Comparison of ENCODE assay signal across 37 cellular contexts in genomic region chr4:174378951-174379350, GRCh38.
DNase-seq lines count a peak whose midpoint lies in the region; ATAC-seq, FAIRE-seq and TF ChIP-seq lines count a peak whose summit lies in the region.
"Had no signal": no experiment of that assay in that cellular context is flagged by ENCODE, and none has a peak within 500 bp of the region (broad histone marks: within the 10 kb centered on the region; RNA-seq: fewer than 3 reads in every experiment).

No MANE protein-coding gene starts in this region.

- H3K27ac ChIP-seq in HUES6 (ENCODE audit: low read depth, low read length) (no peak overlapping the region; the same call in 1 of the 2 replicates), left lung (no peak overlapping the region)
- H3K27ac ChIP-seq: 22Rv1; BLaER1; BLaER1 treated with 17β-estradiol and CSF1 and Interleukin-3, amounts not matched to agents 10 nM and 100 nM; C4-2B had no signal

- ATAC-seq in WTC11 (no peak), left lung (no peak)
- ATAC-seq: A549; CD8-positive, alpha-beta T cell had no signal

- H3K27me3 ChIP-seq in HUES6 (ENCODE audit: control insufficient read depth, insufficient read depth, low read length) (no peaks in the 10 kb centered on the region), left lung (no peaks in the 10 kb centered on the region)
- H3K27me3 ChIP-seq: BLaER1; BLaER1 treated with 17β-estradiol and CSF1 and Interleukin-3, amounts not matched to agents 10 nM and 100 nM had no signal

- POLR2A ChIA-PET in WTC11 (lab: Charles Lee), result no interaction called here

- H3K4me1 Mint-ChIP-seq in WTC11, result peaks cover 66% of the 10 kb centered on the region
- H3K4me1 Mint-ChIP-seq: B cell; CD14-positive monocyte; CD4-positive, alpha-beta memory T cell; CD4-positive, CD25-positive, alpha-beta regulatory T cell; CD8-positive, alpha-beta memory T cell had no signal

- TF ChIP-seq CTCF in WTC11 (IDR thresholded peaks at IDR 0.05) (no peak), left lung (IDR thresholded peaks at IDR 0.05) (no peak), GM10266 (IDR thresholded peaks at IDR 0.05; ENCODE audit: control insufficient read depth, insufficient read depth, low read depth, missing control alignments) (no peak)

- peaks cover 18% of the 10 kb centered on the region for H3K9me3 Mint-ChIP-seq in WTC11
- H3K9me3 Mint-ChIP-seq: CD4-positive, alpha-beta memory T cell; CD4-positive, alpha-beta T cell; CD4-positive, CD25-positive, alpha-beta regulatory T cell; CD8-positive, alpha-beta T cell had no signal

- no peak overlapping the region for H3K27ac Mint-ChIP-seq in WTC11
- H3K27ac Mint-ChIP-seq: B cell; CD14-positive monocyte; CD4-positive, alpha-beta memory T cell; CD4-positive, alpha-beta T cell; CD4-positive, CD25-positive, alpha-beta regulatory T cell; CD8-positive, alpha-beta memory T cell; CD8-positive, alpha-beta T cell had no signal

- intact Hi-C loops in left lung (cut with DNase I), result no loop called here

- H3K36me3 Mint-ChIP-seq in WTC11, result peaks cover 10% of the 10 kb centered on the region
- H3K36me3 Mint-ChIP-seq: CD14-positive monocyte; CD4-positive, alpha-beta memory T cell; CD4-positive, CD25-positive, alpha-beta regulatory T cell; CD8-positive, alpha-beta memory T cell; CD8-positive, alpha-beta T cell had no signal

- CTCF ChIA-PET in WTC11 (lab: Charles Lee), result interaction anchor here (0.9 kb wide), 1 partner anchor 253 kb away, joined by 3 read pairs; no protein-coding TSS in a partner anchor

- DNase-seq in NCI-H82 (lab: John Stamatoyannopoulos, UW) (peak; percentile 19), NCI-H82 treated with DMSO at 0.1 percent for 48 hours (lab: John Stamatoyannopoulos, UW; ENCODE audit: unreplicated experiment) (no peak), WTC11 (ENCODE audit: low spot score) (no peak), left lung (no peak), SK-N-DZ (ENCODE audit: low spot score) (no peak), GM10266 (ENCODE audit: extremely low spot score) (no peak)
- DNase-seq: 8988T; ACHN; AML-193; BE2C; C1 segment of cervical spinal cord; Caco-2; Calu3; CD4-positive, alpha-beta memory T cell; CD4-positive, alpha-beta T cell; CD4-positive, CD25-positive, alpha-beta regulatory T cell; CD8-positive, alpha-beta memory T cell; CD8-positive, alpha-beta T cell; COR-L47; DMS 273 treated with DMSO at 0.1 percent for 48 hours; DMS153; DMS53; DMS79; DMS79 treated with DMSO at 0.1 percent for 48 hours; DND-41; EL had no signal

- peak overlapping the region; percentile 85 for H3K9ac ChIP-seq in HUES6 (ENCODE audit: low read length)
- H3K9ac ChIP-seq: BLaER1; BLaER1 treated with 17β-estradiol and CSF1 and Interleukin-3, amounts not matched to agents 10 nM and 100 nM had no signal

- peak; percentile 18 for FAIRE-seq in colon (lab: Jason Lieb, UNC)
- FAIRE-seq: A204.1, A549, D721Med had no signal

- peaks cover 60% of the 10 kb centered on the region for H3K4me1 ChIP-seq in HUES6 (ENCODE audit: control insufficient read depth, insufficient read depth, low read length)
- no peaks in the 10 kb centered on the region for H3K4me1 ChIP-seq in left lung
- H3K4me1 ChIP-seq: BE2C; BLaER1; BLaER1 treated with 17β-estradiol and CSF1 and Interleukin-3, amounts not matched to agents 10 nM and 100 nM had no signal

- H3K9me3 ChIP-seq in HUES6 (ENCODE audit: control insufficient read depth, insufficient read depth, low read depth, low read length), result no peaks in the 10 kb centered on the region
- no peaks in the 10 kb centered on the region for H3K9me3 ChIP-seq in left lung
- H3K9me3 ChIP-seq: A549; BE2C; BLaER1; BLaER1 treated with 17β-estradiol and CSF1 and Interleukin-3, amounts not matched to agents 10 nM and 100 nM; Caco-2 had no signal

- no peaks in the 10 kb centered on the region for H3K36me3 ChIP-seq in HUES6 (ENCODE audit: control insufficient read depth, insufficient read depth, low read length)
- H3K36me3 ChIP-seq in left lung, result no peaks in the 10 kb centered on the region
- H3K36me3 ChIP-seq: BE2C; BLaER1; BLaER1 treated with 17β-estradiol and CSF1 and Interleukin-3, amounts not matched to agents 10 nM and 100 nM had no signal

- peaks cover 25% of the 10 kb centered on the region for H3K27me3 Mint-ChIP-seq in WTC11 (ENCODE audit: low read depth)

- H3K4me3 Mint-ChIP-seq in WTC11, result no peak overlapping the region
- H3K4me3 Mint-ChIP-seq: B cell; CD14-positive monocyte; CD4-positive, alpha-beta memory T cell; CD4-positive, alpha-beta T cell; CD4-positive, CD25-positive, alpha-beta regulatory T cell; CD8-positive, alpha-beta memory T cell; CD8-positive, alpha-beta T cell had no signal

- no peak overlapping the region for H3K4me3 ChIP-seq in HUES6 (ENCODE audit: low read depth, low read length)
- H3K4me3 ChIP-seq in left lung, result no peak overlapping the region
- H3K4me3 ChIP-seq: A549; BLaER1; BLaER1 treated with 17β-estradiol and CSF1 and Interleukin-3, amounts not matched to agents 10 nM and 100 nM had no signal

TF ChIP-seq in WTC11, 78 proteins besides CTCF, POLR2A, EP300 and RAD21:
- TF ChIP-seq HMGA2 (CRISPR knock-in tag; IDR thresholded peaks at IDR 0.05), result 0 out of 2 replicates have a peak, but pooled peaks have one; percentile 5
- no peak for TF ChIP-seq ZNF671 (CRISPR knock-in tag; IDR thresholded peaks at IDR 0.05)
- no peak for TF ChIP-seq TEAD4 (CRISPR knock-in tag; IDR thresholded peaks at IDR 0.05)
TF ChIP-seq in WTC11: peak in this region for 1.
